ENCODE assay signal across 8 cellular contexts in genomic region chr12:118377005-118377890, GRCh38. TPM values are rescaled to one million over a fixed set of nuclear protein-coding genes. Genes with fewer than 3 reads are reported as not detected.
DNase-seq lines count a peak whose midpoint lies in the region; ATAC-seq and TF ChIP-seq lines count a peak whose summit lies in the region.

No MANE protein-coding gene starts in this region.

- no peaks in the 10 kb centered on the region for H3K27me3 ChIP-seq in thyroid gland

- H3K4me3 ChIP-seq in LNCaP clone FGC (ENCODE audit: low read depth, low read length) (peak overlapping the region; percentile 95), thyroid gland (replicated peaks in 1 of 3) (peak overlapping the region; percentile 61 to 93 (median 89))

- WGBS in thyroid gland, 2 donors: 3 to 4% methylated on average over 20 to 23 of the region's 23 CpGs

- intact Hi-C loops in thyroid gland (cut with DNase I): loop anchor here (5.0 kb wide), 1 partner anchor 195 kb away; no protein-coding TSS in a partner anchor

- DNase-seq in DMS114 treated with DMSO at 0.1 percent for 48 hours (lab: John Stamatoyannopoulos, UW; ENCODE audit: unreplicated experiment) (peak; percentile 51), LNCaP clone FGC (ENCODE audit: low read depth) (no peak), left kidney (ENCODE audit: low read depth, low spot score) (peak; percentile 10), thyroid gland (no peak), 8988T (no peak), NCI-H2227 (lab: John Stamatoyannopoulos, UW; ENCODE audit: unreplicated experiment) (no peak)

- peaks cover 14 to 23% of the 10 kb centered on the region in 2 donors for H3K4me1 ChIP-seq in thyroid gland

- no peak for TF ChIP-seq POLR2A in thyroid gland (IDR thresholded peaks at IDR 0.05)

- peaks cover 15 to 19% of the 10 kb centered on the region in 2 donors for H3K36me3 ChIP-seq in thyroid gland

- H3K27ac ChIP-seq in angular gyrus (ENCODE audit: low read depth, low read length) (peak overlapping the region; percentile 59), thyroid gland (peak overlapping the region; percentile 12 to 97 (median 97))

- TF ChIP-seq CTCF in LNCaP clone FGC (IDR thresholded peaks at IDR 0.05; ENCODE audit: control insufficient read depth, extremely low read depth, insufficient read depth): no peak
- TF ChIP-seq CTCF in thyroid gland (IDR thresholded peaks at IDR 0.05): no peak

- no peak for ATAC-seq in GM19351 (IDR thresholded peaks at IDR 0.05; ENCODE audit: unreplicated experiment)

- H3K9me3 ChIP-seq in thyroid gland: no peaks in the 10 kb centered on the region

RNA-seq across cellular contexts. Expression of gene SUDS3, which starts 0.9 kb away (rescaled TPM):
- total RNA-seq in thyroid gland: 10 to 100 TPM; 56.5 to 75.7 (median 62.7) TPM

RNA-seq across cellular contexts. Expression of gene TAOK3, which starts 4.5 kb away (rescaled TPM):
- total RNA-seq in thyroid gland: 10 to 100 TPM; 38.4 to 65.3 (median 50.2) TPM

Comparison
In these comparisons a context has a peak if more than half of its experiments do, and no peak if none do; other contexts are left out.
1. DNase-seq: peak in DMS114 treated with DMSO at 0.1 percent for 48 hours (single experiment) and left kidney (single experiment); none in LNCaP clone FGC (single experiment), thyroid gland (0 of 2), 8988T (single experiment) and NCI-H2227 (single experiment).